ENCODE assay signal across 8 cellular contexts in the genomic region with DNA sequence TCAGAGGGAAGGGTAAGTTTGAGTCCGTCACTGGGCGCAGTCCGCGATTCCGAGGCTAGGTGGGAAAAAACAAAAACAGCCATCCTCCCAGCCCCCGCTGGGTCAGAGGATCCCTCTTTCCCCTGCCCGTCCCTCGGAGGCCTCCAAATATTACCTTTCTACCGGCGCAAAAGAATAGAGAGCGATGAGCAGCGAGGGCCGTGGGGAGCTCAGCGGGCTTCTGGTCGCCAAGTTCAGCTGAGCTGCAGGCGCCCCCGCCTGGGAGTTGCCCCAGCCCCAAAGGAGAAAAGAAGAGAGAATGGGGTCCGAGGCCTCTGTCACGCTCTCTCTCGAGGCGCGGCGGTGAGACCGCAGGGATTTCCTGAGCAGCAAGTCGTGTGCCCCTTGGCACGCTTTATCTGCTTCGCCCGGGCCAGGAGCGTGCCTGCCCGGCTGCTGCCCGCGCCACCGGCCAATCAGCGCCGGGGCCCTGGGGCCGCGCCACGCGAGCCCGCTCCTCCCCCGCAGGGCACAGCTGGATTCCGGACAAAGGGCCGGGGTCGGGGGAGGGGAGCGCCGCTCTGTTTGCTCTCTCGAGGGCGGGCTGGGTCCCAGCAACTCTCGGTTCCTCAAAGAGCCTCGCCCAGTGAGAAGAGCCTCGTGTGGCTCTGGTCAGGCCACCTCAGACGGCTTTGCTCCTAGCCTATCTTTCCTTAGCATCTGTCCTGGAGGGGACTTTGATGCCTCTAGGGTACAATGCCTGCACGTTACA. TPM values are rescaled to one million over a fixed set of nuclear protein-coding genes. Genes with fewer than 3 reads are reported as not detected.
A peak's percentile ranks its signal among the peaks of the same experiment; 100 is the strongest.
DNase-seq lines count a peak whose midpoint lies in the region; ATAC-seq and TF ChIP-seq lines count a peak whose summit lies in the region.

A gene with protein sequence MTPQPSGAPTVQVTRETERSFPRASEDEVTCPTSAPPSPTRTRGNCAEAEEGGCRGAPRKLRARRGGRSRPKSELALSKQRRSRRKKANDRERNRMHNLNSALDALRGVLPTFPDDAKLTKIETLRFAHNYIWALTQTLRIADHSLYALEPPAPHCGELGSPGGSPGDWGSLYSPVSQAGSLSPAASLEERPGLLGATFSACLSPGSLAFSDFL (minus strand): TSS at position 367 of the 751 bp plus-strand sequence. CDS start 379 bp downstream, outside the sequence.

- H3K27ac Mint-ChIP-seq in activated T-cell treated with anti-CD3 and anti-CD28 coated beads, Interleukin-2, amount 50 U/mL, for 72 hours = no peak within 1 kb of the TSS

- ATAC-seq in activated T-cell treated with anti-CD3 and anti-CD28 coated beads, Interleukin-2, amount 50 U/mL, for 72 hours (replicated peaks in 1 of 2) = peak; percentile 37 to 45
- ATAC-seq in HG02884 (IDR thresholded peaks at IDR 0.05; ENCODE audit: unreplicated experiment) = no peak
- no peak for ATAC-seq in GM21381 (IDR thresholded peaks at IDR 0.05; ENCODE audit: unreplicated experiment)

- TF ChIP-seq CTCF in GM10248 (IDR thresholded peaks at IDR 0.05; ENCODE audit: control extremely low read depth, extremely low read depth, low read depth, missing control alignments) = no peak

- no peak within 1 kb of the TSS for H3K27ac ChIP-seq in mesodermal cell (ENCODE audit: low read depth, low read length, severe bottlenecking)

- POLR2A ChIA-PET in GM10248 (lab: Yijun Ruan, JAX) (interaction anchor here (0.6 kb wide), 1 partner anchor 555 kb away, joined by 3 read pairs; no protein-coding TSS in a partner anchor), HEK293T (lab: Yijun Ruan, JAX) (no interaction called here)

- H3K36me3 Mint-ChIP-seq in activated T-cell treated with anti-CD3 and anti-CD28 coated beads, Interleukin-2, amount 50 U/mL, for 72 hours (ENCODE audit: insufficient read depth in 2 of 2) = no peaks in the 10 kb centered on the region

- peaks cover 30% of the 10 kb centered on the region for H3K4me1 Mint-ChIP-seq in activated T-cell treated with anti-CD3 and anti-CD28 coated beads, Interleukin-2, amount 50 U/mL, for 72 hours (ENCODE audit: low read depth)

- no peaks in the 10 kb centered on the region for H3K36me3 ChIP-seq in mesodermal cell (ENCODE audit: control insufficient read depth, insufficient read depth, low read length)

- H3K9me3 ChIP-seq in mesodermal cell (ENCODE audit: control insufficient read depth, low read length) = no peaks in the 10 kb centered on the region

- WGBS in mesodermal cell (ENCODE audit: insufficient coverage in 2 of 2), 2 experiments = 0 to 1% methylated on average over 43 to 44 of the region's 53 CpGs

- H3K4me1 ChIP-seq in mesodermal cell (ENCODE audit: control insufficient read depth, insufficient read depth, low read length, poor library complexity, severe bottlenecking) = peaks cover 12% of the 10 kb centered on the region

- peak within 1 kb of the TSS; percentile 11 for H3K4me3 ChIP-seq in mesodermal cell (ENCODE audit: extremely low read depth, insufficient read depth, low read length, poor library complexity, severe bottlenecking)

- CTCF ChIA-PET in GM10248 (lab: Yijun Ruan, JAX) = interaction anchor here (1.3 kb wide), 1 partner anchor 342 kb away, joined by 3 read pairs; no protein-coding TSS in a partner anchor
- CTCF ChIA-PET in HEK293T (lab: Yijun Ruan, JAX) = interaction anchor here (0.6 to 1.2 kb wide), 3 partner anchors 14 to 131 kb away, joined by 3 to 4 read pairs (median 3); no protein-coding TSS in a partner anchor

- peak within 1 kb of the TSS; percentile 83 to 89 for H3K4me3 Mint-ChIP-seq in activated T-cell treated with anti-CD3 and anti-CD28 coated beads, Interleukin-2, amount 50 U/mL, for 72 hours

- DNase-seq in GM10248 (ENCODE audit: extremely low spot score) (peak; percentile 73), HEK293T (ENCODE audit: extremely low spot score) (peak; percentile 39), DMS79 treated with DMSO at 0.1 percent for 48 hours (lab: John Stamatoyannopoulos, UW) (no peak)
- peak; percentile 21 to 24 for DNase-seq in activated T-cell treated with anti-CD3 and anti-CD28 coated beads, Interleukin-2, amount 50 U/mL, for 72 hours
- no peak for DNase-seq in effector CD4-positive, alpha-beta T cell

- H3K27me3 Mint-ChIP-seq in activated T-cell treated with anti-CD3 and anti-CD28 coated beads, Interleukin-2, amount 50 U/mL, for 72 hours (ENCODE audit: low read depth) = peaks cover 90% of the 10 kb centered on the region

- H3K9me3 Mint-ChIP-seq in activated T-cell treated with anti-CD3 and anti-CD28 coated beads, Interleukin-2, amount 50 U/mL, for 72 hours = no peaks in the 10 kb centered on the region

TF ChIP-seq in HEK293T, 16 proteins besides CTCF, POLR2A, EP300 and RAD21:
- no peak for TF ChIP-seq ELF4 (IDR thresholded peaks at IDR 0.05)
- peak; percentile 44 for TF ChIP-seq L3MBTL2 (conservative IDR thresholded peaks at IDR 0.05)
- no peak for TF ChIP-seq BHLHE40 (IDR thresholded peaks at IDR 0.05; ENCODE audit: borderline replicate concordance)

RNA-seq across cellular contexts. Expression of the gene that starts here (rescaled TPM):
- under 1 TPM in 1 of 2 donors, not detected in 1; 0.39 TPM for total RNA-seq in activated T-cell treated with anti-CD3 and anti-CD28 coated beads, Interleukin-2, amount 50 U/mL, for 72 hours
- not detected for polyA plus RNA-seq in mesodermal cell (2013, experiment 1 of 2)
- not detected for polyA plus RNA-seq in mesodermal cell (2013, experiment 2 of 2)

Comparison
In these comparisons a context has a peak if more than half of its experiments do, and no peak if none do; other contexts are left out.
1. Peak in DNase-seq and ATAC-seq in activated T-cell treated with anti-CD3 and anti-CD28 coated beads, Interleukin-2, amount 50 U/mL, for 72 hours; RNA of the gene not detected or under 1 TPM.
2. DNase-seq: peak in GM10248 (single experiment) and HEK293T (single experiment); none in DMS79 treated with DMSO at 0.1 percent for 48 hours (single experiment) and effector CD4-positive, alpha-beta T cell (single experiment).